ENCODE assay signal across 8 cellular contexts in genomic region chr19:38899447-38900219, GRCh38. TPM values are rescaled to one million over a fixed set of nuclear protein-coding genes. Genes with fewer than 3 reads are reported as not detected.
DNase-seq lines count a peak whose midpoint lies in the region; ATAC-seq and TF ChIP-seq lines count a peak whose summit lies in the region.

Gene NFKBIB, plus strand, starts transcription at chr19:38899969. Its CDS starts 64 bp downstream, at chr19:38900033.
Gene SIRT2, minus strand, starts transcription at chr19:38899618. Its CDS starts 97 bp downstream, at chr19:38899521.

- H3K27me3 ChIP-seq in prostate gland (replicated peaks; ENCODE audit: insufficient read depth): no peaks in the 10 kb centered on the region

- peak within 1 kb of the TSS; percentile 97 for H3K27ac ChIP-seq in angular gyrus (ENCODE audit: low read depth, low read length)
- peak within 1 kb of the TSS; percentile 84 to 87 for H3K27ac ChIP-seq in prostate gland
- peak within 1 kb of the TSS; percentile 82 for H3K27ac ChIP-seq in urinary bladder (ENCODE audit: low read depth)

- H3K9me3 ChIP-seq in prostate gland: no peaks in the 10 kb centered on the region

- peak; percentile 98 to 100 for DNase-seq in NCI-H187 (lab: John Stamatoyannopoulos, UW)
- DNase-seq in T-helper 2 cell: peak; percentile 94 to 100 (median 99)
- peak; percentile 100 for DNase-seq in left ventricle myocardium superior
- DNase-seq in prostate gland (ENCODE audit: low spot score): peak; percentile 100

- H3K36me3 ChIP-seq in prostate gland: peaks cover 0 to under 1% of the 10 kb centered on the region in 2 donors
- H3K36me3 ChIP-seq in urinary bladder (ENCODE audit: insufficient read depth): no peaks in the 10 kb centered on the region

- no peak for TF ChIP-seq CTCF in prostate gland (IDR thresholded peaks at IDR 0.05)

- H3K4me1 ChIP-seq in prostate gland (replicated peaks) (peaks cover 4% of the 10 kb centered on the region), urinary bladder (ENCODE audit: insufficient read depth) (peaks cover 2% of the 10 kb centered on the region)

- peak; percentile 94 for ATAC-seq in GM18498 (IDR thresholded peaks at IDR 0.05; ENCODE audit: unreplicated experiment)
- ATAC-seq in HG02938 (IDR thresholded peaks at IDR 0.05; ENCODE audit: unreplicated experiment): peak; percentile 92
- ATAC-seq in left ventricle myocardium superior: peak; percentile 97

- under 1% methylated on average over 54 of the region's 65 CpGs for WGBS in prostate gland
- under 1% methylated on average over 65 of the region's 65 CpGs for WGBS in urinary bladder

- intact Hi-C loops in left ventricle myocardium superior (cut with micrococcal nuclease) (no loop called here), prostate gland (cut with DNase I) (loop anchor here (5.0 kb wide), 1 partner anchor 47 kb away; no protein-coding TSS in a partner anchor)

- peak within 1 kb of the TSS; percentile 76 to 85 for H3K4me3 ChIP-seq in prostate gland
- peak within 1 kb of the TSS; percentile 80 for H3K4me3 ChIP-seq in urinary bladder (ENCODE audit: low read depth, low read length)

- TF ChIP-seq POLR2A in prostate gland (IDR thresholded peaks at IDR 0.05): peak; percentile 84

RNA-seq across cellular contexts. Expression of gene NFKBIB, which starts in this region (rescaled TPM):
- total RNA-seq in left ventricle myocardium superior: 14.5 TPM
- total RNA-seq in prostate gland: 10 to 100 TPM; 29.8 to 50.6 TPM
- total RNA-seq in urinary bladder: 3.4 TPM
- polyA plus RNA-seq in urinary bladder: 39.1 TPM

RNA-seq across cellular contexts. Expression of gene SIRT2, which starts in this region (rescaled TPM):
- total RNA-seq in left ventricle myocardium superior (94.4 TPM), prostate gland (10 to 100 TPM; 55.8 to 89.0 TPM), urinary bladder (39.8 TPM)
- polyA plus RNA-seq in urinary bladder: 67.6 TPM

Comparison
In these comparisons a context has a peak if more than half of its experiments do, and no peak if none do; other contexts are left out.
1. Peak in every context shown above with its lines: DNase-seq, ATAC-seq, H3K4me3 ChIP-seq and H3K27ac ChIP-seq.